In the genomic region with DNA sequence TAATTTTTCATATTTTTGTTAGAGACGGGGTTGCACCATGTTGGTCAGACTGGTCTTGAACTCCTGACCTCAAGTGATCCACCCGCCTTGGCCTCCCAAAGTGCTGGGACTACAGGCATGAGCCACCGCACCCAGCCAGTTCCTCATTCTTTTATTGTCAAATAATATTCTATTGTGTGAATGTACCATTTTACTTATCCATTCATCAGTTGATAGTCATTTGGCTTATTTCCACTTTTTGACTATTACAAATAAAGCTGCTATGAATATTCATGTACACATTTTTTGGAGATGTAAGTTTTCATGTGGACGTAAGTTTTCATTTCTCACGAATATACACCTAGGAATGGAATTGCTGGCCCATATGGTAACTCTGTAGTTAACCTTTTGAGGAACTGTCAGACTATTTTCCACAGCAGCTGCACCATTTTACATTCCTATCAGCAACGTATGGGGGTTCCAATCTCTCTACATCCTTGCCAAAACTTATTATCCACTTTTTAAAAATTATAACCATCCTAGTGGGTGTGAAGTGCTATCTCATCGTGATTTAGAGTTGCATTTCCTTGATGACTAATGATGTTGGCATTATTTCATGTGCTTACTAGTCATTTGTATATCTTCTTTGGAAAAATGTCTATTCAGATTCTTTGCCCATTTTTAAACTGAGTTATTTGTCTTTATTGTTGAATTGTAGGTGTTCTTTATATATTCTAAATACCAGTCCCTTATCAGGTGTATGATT, we compare ENCODE assay signal across 16 cellular contexts. TPM values are rescaled to one million over a fixed set of nuclear protein-coding genes. Genes with fewer than 3 reads are reported as not detected.
DNase-seq lines count a peak whose midpoint lies in the region; ATAC-seq and TF ChIP-seq lines count a peak whose summit lies in the region.
"Had no signal": no experiment of that assay in that cellular context is flagged by ENCODE, and none has a peak within 500 bp of the region (broad histone marks: within the 10 kb centered on the region; RNA-seq: fewer than 3 reads in every experiment).

No MANE protein-coding gene starts in this region.

- H3K4me3 ChIP-seq in cardiac fibroblast (replicated peaks in 1 of 2; ENCODE audit: low read depth in 2 of 2, low read length in 2 of 2) = no peak overlapping the region
- no peak overlapping the region for H3K4me3 ChIP-seq in prostate gland
- H3K4me3 ChIP-seq: BLaER1, GM23338, right lobe of liver, uterus had no signal

- in situ Hi-C loops in Caki2 (cut with HindIII; ENCODE audit: low pct_unique_long_range_greater_than_20kb, low sequenced_read_pairs) = no loop called here

- no peak for TF ChIP-seq POLR2A in prostate gland (IDR thresholded peaks at IDR 0.05)

- no peak overlapping the region for H3K27ac ChIP-seq in prostate gland
- H3K27ac ChIP-seq: BLaER1, right lobe of liver, uterus, VCaP had no signal

- no peak for ATAC-seq in HG03108 (IDR thresholded peaks at IDR 0.05; ENCODE audit: unreplicated experiment)
- ATAC-seq in GM21786 (IDR thresholded peaks at IDR 0.05; ENCODE audit: unreplicated experiment) = no peak
- ATAC-seq: GM23338; natural killer cell treated with Interleukin-12 subunit alpha and Interleukin-12 subunit beta and Interleukin-15 and Interleukin-18, amount 100 ng/mL, for 72 hours; right lobe of liver had no signal

- no peaks in the 10 kb centered on the region for H3K36me3 ChIP-seq in prostate gland
- H3K36me3 ChIP-seq: right lobe of liver, uterus had no signal

- no peaks in the 10 kb centered on the region for H3K4me1 ChIP-seq in prostate gland (replicated peaks)
- H3K4me1 ChIP-seq: BLaER1, right lobe of liver, uterus had no signal

- H3K27me3 ChIP-seq in prostate gland (replicated peaks; ENCODE audit: insufficient read depth) = no peaks in the 10 kb centered on the region
- H3K27me3 ChIP-seq: BLaER1, right lobe of liver, uterus had no signal

- TF ChIP-seq CTCF in cardiac fibroblast (IDR thresholded peaks at IDR 0.05; ENCODE audit: low read depth, low read length) (no peak), prostate gland (IDR thresholded peaks at IDR 0.05) (no peak)

- intact Hi-C loops in prostate gland (cut with DNase I) = no loop called here

- H3K9me3 ChIP-seq in prostate gland = no peaks in the 10 kb centered on the region
- H3K9me3 ChIP-seq: right lobe of liver had no signal

- WGBS in prostate gland = 87% methylated on average over 7 of the region's 7 CpGs

- DNase-seq in Caki2 (ENCODE audit: low read depth) (peak; percentile 46), MV-4-11 (lab: John Stamatoyannopoulos, UW) (peak; percentile 45), cardiac fibroblast (ENCODE audit: low read depth in 2 of 2) (peak; percentile 60 to 77), kidney glomerular epithelial cell (lab: John Stamatoyannopoulos, UW) (peak; percentile 8), prostate gland (ENCODE audit: low spot score) (no peak), DMS153 (lab: John Stamatoyannopoulos, UW) (no peak)
- DNase-seq: activated naive CD8-positive, alpha-beta T cell treated with anti-CD3 and anti-CD28 coated beads, Interleukin-2, amount 10 ng/mL, durations not matched to agents 7 days and 5 days; right lobe of liver; stimulated activated naive CD4-positive, alpha-beta T cell treated with Interleukin-2 at 50 U/mL for 16 hours; uterus had no signal

RNA-seq across cellular contexts. Expression of gene PACC1, which starts 12.7 kb away (rescaled TPM):
- 8.4 and 14.8 TPM in 2 replicates for total RNA-seq in Caki2 (2014; rRNA removed; shearing (Covaris generic); ENCODE audit: low replicate concordance)
- total RNA-seq in prostate gland = 1 to 10 TPM; 5.6 to 6.4 TPM

RNA-seq across cellular contexts. Expression of gene NENF, which starts 30.7 kb away (rescaled TPM):
- total RNA-seq in Caki2 (2014; rRNA removed; shearing (Covaris generic); ENCODE audit: low replicate concordance) = 140 and 163 TPM in 2 replicates
- 100 to 1,000 TPM in 1 of 2 donors, 10 to 100 TPM in 1; 83.2 to 277 TPM for total RNA-seq in prostate gland

Comparison
In these comparisons a context has a peak if more than half of its experiments do, and no peak if none do; other contexts are left out.
1. DNase-seq: peak in Caki2 (single experiment), MV-4-11 (single experiment), cardiac fibroblast (2 of 2) and kidney glomerular epithelial cell (single experiment); none in prostate gland (single experiment) and DMS153 (single experiment).